22 cellular contexts compared by ENCODE assay signal in the genomic region with DNA sequence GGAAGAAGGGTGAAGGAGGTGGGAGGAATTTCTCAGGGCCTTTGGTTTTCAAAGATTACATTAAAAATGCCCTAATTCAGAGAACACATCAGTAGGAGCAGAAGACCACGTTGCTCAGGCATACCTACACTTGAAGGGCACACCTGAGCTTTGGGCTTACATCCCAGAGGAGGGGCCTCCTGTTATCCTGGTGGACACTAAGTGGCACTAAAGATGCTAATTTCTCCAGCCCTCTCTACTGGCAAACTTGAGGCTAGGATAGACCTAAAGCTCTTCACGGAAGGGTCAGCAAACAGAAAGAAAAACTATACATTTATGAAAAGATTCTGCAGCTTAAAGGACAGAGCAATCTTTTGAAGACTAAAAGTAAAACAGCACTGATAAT.
DNase-seq lines count a peak whose midpoint lies in the region; ATAC-seq, FAIRE-seq and TF ChIP-seq lines count a peak whose summit lies in the region.
"Had no signal": no experiment of that assay in that cellular context is flagged by ENCODE, and none has a peak within 500 bp of the region (broad histone marks: within the 10 kb centered on the region; RNA-seq: fewer than 3 reads in every experiment).

No MANE protein-coding gene starts in this region.

- POLR2A ChIA-PET in A549 (lab: Yijun Ruan, JAX) (no interaction called here), PC-9 (lab: Charles Lee; ENCODE audit: unreplicated experiment) (interaction anchor here (0.6 kb wide), 1 partner anchor 293 kb away, joined by 4 read pairs; no protein-coding TSS in a partner anchor)

- H4K20me1 ChIP-seq in GM23338 (replicated peaks; ENCODE audit: insufficient read depth): no peaks in the 10 kb centered on the region
- no peaks in the 10 kb centered on the region for H4K20me1 ChIP-seq in PC-9 (ENCODE audit: insufficient read depth)
- H4K20me1 ChIP-seq: BLaER1 treated with 17β-estradiol and CSF1 and Interleukin-3, amounts not matched to agents 10 nM and 100 nM had no signal

- ATAC-seq in A549: peak; percentile 59 to 66; a peak in 5 of 6 replicates
- no peak for ATAC-seq in GM23338
- no peak for ATAC-seq in GM19351 (IDR thresholded peaks at IDR 0.05; ENCODE audit: unreplicated experiment)
- no peak for ATAC-seq in SK-N-SH treated with all-trans-retinoic acid at 6 μM for 48 hours
- ATAC-seq: CD8-positive, alpha-beta T cell had no signal

- no peak for DNase-seq in A549 (ENCODE audit: low read depth in 1 of 2, low spot score in 1 of 2)
- DNase-seq in GM23338 (ENCODE audit: low spot score): no peak
- no peak for DNase-seq in PC-9
- no peak for DNase-seq in endodermal cell
- no peak for DNase-seq in activated T-cell treated with anti-CD3 and anti-CD28 coated beads for 4 hours
- DNase-seq: 8988T; AML-193; Calu3; CD4-positive, alpha-beta T cell; CD8-positive, alpha-beta T cell; DMS79 treated with DMSO at 0.1 percent for 48 hours; GF-D8 had no signal

- H3K4me2 ChIP-seq in A549: no peak overlapping the region
- H3K4me2 ChIP-seq in GM23338: no peak overlapping the region
- no peak overlapping the region; the same call in 1 of the 2 replicates for H3K4me2 ChIP-seq in PC-9
- H3K4me2 ChIP-seq: BLaER1 treated with 17β-estradiol and CSF1 and Interleukin-3, amounts not matched to agents 10 nM and 100 nM had no signal

- H3K27ac ChIP-seq in A549 (no peak overlapping the region), GM23338 (ENCODE audit: low read depth) (no peak overlapping the region), PC-9 (peak overlapping the region; percentile 40; the same call in 1 of the 2 replicates), endodermal cell (ENCODE audit: low read depth, low read length) (no peak overlapping the region)
- H3K27ac ChIP-seq: BLaER1 treated with 17β-estradiol and CSF1 and Interleukin-3, amounts not matched to agents 10 nM and 100 nM; C4-2B had no signal

- no peak for TF ChIP-seq POLR2A in A549 (IDR thresholded peaks at IDR 0.05; ENCODE audit: low read length)

- no peak overlapping the region for H3K9ac ChIP-seq in endodermal cell (ENCODE audit: extremely low read depth, low read length, poor library complexity, severe bottlenecking)
- H3K9ac ChIP-seq: BLaER1 treated with 17β-estradiol and CSF1 and Interleukin-3, amounts not matched to agents 10 nM and 100 nM had no signal

- H3K9me3 Mint-ChIP-seq in GM23338 (peaks cover 13% of the 10 kb centered on the region), endodermal cell (peaks cover 16% of the 10 kb centered on the region)
- H3K9me3 Mint-ChIP-seq: CD4-positive, alpha-beta T cell; CD8-positive, alpha-beta T cell had no signal

- H3K4me1 ChIP-seq in A549 (no peaks in the 10 kb centered on the region; the same call in 2 of the 3 replicates), GM23338 (ENCODE audit: insufficient read depth) (0 out of 2 replicates have a peak, but pooled peaks cover 3% of the 10 kb centered on the region), PC-9 (replicated peaks; ENCODE audit: insufficient read depth) (peaks cover 30% of the 10 kb centered on the region), endodermal cell (ENCODE audit: control insufficient read depth, insufficient read depth, low read length) (peaks cover 2% of the 10 kb centered on the region)

- peaks cover 1% of the 10 kb centered on the region for H3K27me3 Mint-ChIP-seq in GM23338 (ENCODE audit: insufficient read depth, low read depth, poor library complexity)
- H3K27me3 Mint-ChIP-seq in endodermal cell (ENCODE audit: insufficient read depth): no peaks in the 10 kb centered on the region

- CTCF ChIA-PET in A549 (lab: Yijun Ruan, JAX) (interaction anchor here (1.0 to 1.4 kb wide), 5 partner anchors 12 to 581 kb away, joined by 3 to 4 read pairs (median 3); no protein-coding TSS in a partner anchor), PC-9 (lab: Charles Lee) (no interaction called here)

- H3K9me2 ChIP-seq in GM23338 (ENCODE audit: insufficient read depth): no peaks in the 10 kb centered on the region; the same call in 1 of the 2 replicates
- H3K9me2 ChIP-seq in PC-9 (ENCODE audit: insufficient read depth): no peaks in the 10 kb centered on the region

- TF ChIP-seq RAD21 in A549 (conservative IDR thresholded peaks at IDR 0.05 in 1 of 2, IDR thresholded peaks at IDR 0.05 in 1 of 2): no peak

- H3K27me3 ChIP-seq in GM23338 (ENCODE audit: insufficient read depth) (no peaks in the 10 kb centered on the region), PC-9 (ENCODE audit: insufficient read depth, low read depth) (no peaks in the 10 kb centered on the region), endodermal cell (ENCODE audit: control insufficient read depth, insufficient read depth, low read length, poor library complexity, severe bottlenecking) (no peaks in the 10 kb centered on the region)
- H3K27me3 ChIP-seq: BLaER1 treated with 17β-estradiol and CSF1 and Interleukin-3, amounts not matched to agents 10 nM and 100 nM had no signal

- 39% methylated on average over 2 of the region's 2 CpGs for WGBS in A549 (ENCODE audit: missing lambda C conversion rate)
- 86 to 89% methylated on average over 1 to 2 of the region's 2 CpGs for WGBS in endodermal cell (ENCODE audit: insufficient coverage in 1 of 2, insufficient read length in 1 of 2), 2 experiments

- H3K27ac Mint-ChIP-seq in GM23338 (no peak overlapping the region), endodermal cell (no peak overlapping the region)
- H3K27ac Mint-ChIP-seq: B cell; CD4-positive, alpha-beta T cell; CD8-positive, alpha-beta T cell had no signal

- H3K4me3 Mint-ChIP-seq in GM23338 (no peak overlapping the region), endodermal cell (no peak overlapping the region)
- H3K4me3 Mint-ChIP-seq: B cell; CD4-positive, alpha-beta T cell; CD8-positive, alpha-beta T cell had no signal

- H3K36me3 Mint-ChIP-seq in GM23338 (ENCODE audit: low read depth) (peaks cover 2% of the 10 kb centered on the region; the same call in 2 of the 3 replicates), endodermal cell (ENCODE audit: low read depth) (no peaks in the 10 kb centered on the region)
- H3K36me3 Mint-ChIP-seq: CD8-positive, alpha-beta T cell had no signal

- H3K4me3 ChIP-seq in A549 (no peak overlapping the region), GM23338 (no peak overlapping the region), PC-9 (no peak overlapping the region), endodermal cell (ENCODE audit: low read length) (no peak overlapping the region)
- H3K4me3 ChIP-seq: BLaER1 treated with 17β-estradiol and CSF1 and Interleukin-3, amounts not matched to agents 10 nM and 100 nM had no signal

- peaks cover 8% of the 10 kb centered on the region; the same call in 2 of the 3 replicates for H3K9me3 ChIP-seq in A549
- peaks cover 8% of the 10 kb centered on the region; the same call in 1 of the 2 replicates for H3K9me3 ChIP-seq in PC-9 (ENCODE audit: insufficient read depth, low read depth)
- H3K9me3 ChIP-seq in endodermal cell (ENCODE audit: control insufficient read depth, low read length): peaks cover 15% of the 10 kb centered on the region

- H3F3A ChIP-seq in GM23338 (replicated peaks; ENCODE audit: low read depth) (no peaks in the 10 kb centered on the region), PC-9 (ENCODE audit: insufficient read depth, low read depth) (peaks cover 15% of the 10 kb centered on the region; the same call in 1 of the 2 replicates)

- no peak for TF ChIP-seq CTCF in A549 (IDR thresholded peaks at IDR 0.05)
- TF ChIP-seq CTCF in GM23338 (conservative IDR thresholded peaks at IDR 0.05; ENCODE audit: low read depth in 2 of 2): no peak
- no peak for TF ChIP-seq CTCF in PC-9 (conservative IDR thresholded peaks at IDR 0.05)
- peak; percentile 11 for TF ChIP-seq CTCF in endodermal cell (conservative IDR thresholded peaks at IDR 0.05)

- no peak for FAIRE-seq in A549 (lab: Jason Lieb, UNC)
- FAIRE-seq: A204.1, D721Med, G401.6, GM12891, GM19239 had no signal

- H3K4me1 Mint-ChIP-seq in GM23338 (peaks cover 13% of the 10 kb centered on the region), endodermal cell (peaks cover 24% of the 10 kb centered on the region)
- H3K4me1 Mint-ChIP-seq: B cell had no signal

- no peak for TF ChIP-seq EP300 in A549 (IDR thresholded peaks at IDR 0.05)

- no peaks in the 10 kb centered on the region for H3K36me3 ChIP-seq in GM23338 (ENCODE audit: insufficient read depth)
- H3K36me3 ChIP-seq in PC-9 (ENCODE audit: low read depth): no peaks in the 10 kb centered on the region
- H3K36me3 ChIP-seq in endodermal cell (ENCODE audit: control insufficient read depth, insufficient read depth, low read length): no peaks in the 10 kb centered on the region
- H3K36me3 ChIP-seq: BLaER1 treated with 17β-estradiol and CSF1 and Interleukin-3, amounts not matched to agents 10 nM and 100 nM had no signal

- intact Hi-C loops in PC-9 (cut with micrococcal nuclease; ENCODE audit: unreplicated experiment): no loop called here

- no TSS peak for BruUV-seq in PC-9 (replicated peaks; lab: Mats Ljungman, UMichigan)

- H2AFZ ChIP-seq in GM23338 (0 out of 2 replicates have a peak overlapping the region, but pooled peaks have one; percentile 32), PC-9 (no peak overlapping the region)

- H3K79me2 ChIP-seq in GM23338 (replicated peaks; ENCODE audit: insufficient read depth): no peaks in the 10 kb centered on the region
- H3K79me2 ChIP-seq in PC-9 (ENCODE audit: low read depth): no peaks in the 10 kb centered on the region

TF ChIP-seq in A549, 52 proteins besides CTCF, POLR2A, EP300 and RAD21 (continues in another document):
- TF ChIP-seq HOXB13 (CRISPR knock-in tag; IDR thresholded peaks at IDR 0.05; ENCODE audit: low read depth): no peak
- no peak for TF ChIP-seq MYC (IDR thresholded peaks at IDR 0.05; ENCODE audit: borderline replicate concordance, low read length)
- TF ChIP-seq PHF8 (IDR thresholded peaks at IDR 0.05; ENCODE audit: borderline replicate concordance, low read depth): no peak
- TF ChIP-seq EHMT2 (IDR thresholded peaks at IDR 0.05; ENCODE audit: low read depth): no peak

TF ChIP-seq in GM23338, 12 proteins besides CTCF, POLR2A, EP300 and RAD21 (continues in another document):
- no peak for TF ChIP-seq EZH2 (IDR thresholded peaks at IDR 0.05; ENCODE audit: low read depth, unreplicated experiment)
- TF ChIP-seq POLR2AphosphoS5 (IDR thresholded peaks at IDR 0.05; ENCODE audit: low read depth): no peak

TF ChIP-seq in SK-N-SH treated with all-trans-retinoic acid at 6 μM for 48 hours, 23 proteins besides CTCF, POLR2A, EP300 and RAD21 (continues in another document):
- TF ChIP-seq, protein P1, sequence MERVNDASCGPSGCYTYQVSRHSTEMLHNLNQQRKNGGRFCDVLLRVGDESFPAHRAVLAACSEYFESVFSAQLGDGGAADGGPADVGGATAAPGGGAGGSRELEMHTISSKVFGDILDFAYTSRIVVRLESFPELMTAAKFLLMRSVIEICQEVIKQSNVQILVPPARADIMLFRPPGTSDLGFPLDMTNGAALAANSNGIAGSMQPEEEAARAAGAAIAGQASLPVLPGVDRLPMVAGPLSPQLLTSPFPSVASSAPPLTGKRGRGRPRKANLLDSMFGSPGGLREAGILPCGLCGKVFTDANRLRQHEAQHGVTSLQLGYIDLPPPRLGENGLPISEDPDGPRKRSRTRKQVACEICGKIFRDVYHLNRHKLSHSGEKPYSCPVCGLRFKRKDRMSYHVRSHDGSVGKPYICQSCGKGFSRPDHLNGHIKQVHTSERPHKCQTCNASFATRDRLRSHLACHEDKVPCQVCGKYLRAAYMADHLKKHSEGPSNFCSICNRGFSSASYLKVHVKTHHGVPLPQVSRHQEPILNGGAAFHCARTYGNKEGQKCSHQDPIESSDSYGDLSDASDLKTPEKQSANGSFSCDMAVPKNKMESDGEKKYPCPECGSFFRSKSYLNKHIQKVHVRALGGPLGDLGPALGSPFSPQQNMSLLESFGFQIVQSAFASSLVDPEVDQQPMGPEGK (CRISPR knock-in tag; IDR thresholded peaks at IDR 0.05; ENCODE audit: borderline replicate concordance): no peak

Comparison
In these comparisons a context has a peak if more than half of its experiments do, and no peak if none do; other contexts are left out.
1. ATAC-seq: peak in A549 (2 of 2); none in GM23338 (single experiment), GM19351 (single experiment) and SK-N-SH treated with all-trans-retinoic acid at 6 μM for 48 hours (single experiment).